ENCODE assay signal across 8 cellular contexts in the genomic region with DNA sequence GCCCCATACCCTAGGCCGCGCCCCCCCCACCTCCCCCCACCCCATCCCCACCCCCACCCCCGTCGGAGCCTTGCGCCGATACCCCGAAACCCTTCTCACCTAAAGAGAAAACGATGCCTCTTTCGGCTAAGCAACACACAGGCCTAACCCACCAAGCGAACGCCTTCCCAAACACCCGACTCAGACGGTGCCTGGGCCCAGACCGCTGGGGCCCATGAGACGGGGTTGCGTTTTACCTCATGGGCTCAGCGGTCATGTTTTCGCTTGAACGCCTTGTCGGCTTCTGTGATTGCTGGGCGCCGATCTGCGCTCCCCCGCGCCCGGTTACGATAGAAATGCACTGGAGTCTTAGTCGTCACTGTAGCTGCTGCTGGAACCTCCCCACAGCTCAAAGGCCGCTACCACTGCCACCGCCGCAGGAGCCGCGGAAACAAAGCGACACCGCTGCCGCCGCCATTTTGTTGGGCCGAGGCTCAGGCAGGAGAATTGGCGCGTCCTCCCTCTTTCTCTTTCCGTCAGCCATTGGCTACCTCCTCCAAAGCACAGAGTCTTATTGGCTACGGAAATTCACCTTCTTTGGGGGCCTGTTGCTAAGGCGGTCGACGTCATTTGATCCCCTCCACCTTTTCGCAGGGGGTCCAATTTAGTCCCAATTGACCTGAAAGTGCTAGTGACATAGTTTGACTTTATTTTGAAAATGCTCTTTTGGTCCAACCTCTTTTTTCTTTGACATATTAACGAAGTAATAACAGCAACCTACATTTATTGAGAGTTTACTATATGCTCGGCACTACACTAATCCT.
DNase-seq lines count a peak whose midpoint lies in the region; ATAC-seq and TF ChIP-seq lines count a peak whose summit lies in the region.

A gene with protein sequence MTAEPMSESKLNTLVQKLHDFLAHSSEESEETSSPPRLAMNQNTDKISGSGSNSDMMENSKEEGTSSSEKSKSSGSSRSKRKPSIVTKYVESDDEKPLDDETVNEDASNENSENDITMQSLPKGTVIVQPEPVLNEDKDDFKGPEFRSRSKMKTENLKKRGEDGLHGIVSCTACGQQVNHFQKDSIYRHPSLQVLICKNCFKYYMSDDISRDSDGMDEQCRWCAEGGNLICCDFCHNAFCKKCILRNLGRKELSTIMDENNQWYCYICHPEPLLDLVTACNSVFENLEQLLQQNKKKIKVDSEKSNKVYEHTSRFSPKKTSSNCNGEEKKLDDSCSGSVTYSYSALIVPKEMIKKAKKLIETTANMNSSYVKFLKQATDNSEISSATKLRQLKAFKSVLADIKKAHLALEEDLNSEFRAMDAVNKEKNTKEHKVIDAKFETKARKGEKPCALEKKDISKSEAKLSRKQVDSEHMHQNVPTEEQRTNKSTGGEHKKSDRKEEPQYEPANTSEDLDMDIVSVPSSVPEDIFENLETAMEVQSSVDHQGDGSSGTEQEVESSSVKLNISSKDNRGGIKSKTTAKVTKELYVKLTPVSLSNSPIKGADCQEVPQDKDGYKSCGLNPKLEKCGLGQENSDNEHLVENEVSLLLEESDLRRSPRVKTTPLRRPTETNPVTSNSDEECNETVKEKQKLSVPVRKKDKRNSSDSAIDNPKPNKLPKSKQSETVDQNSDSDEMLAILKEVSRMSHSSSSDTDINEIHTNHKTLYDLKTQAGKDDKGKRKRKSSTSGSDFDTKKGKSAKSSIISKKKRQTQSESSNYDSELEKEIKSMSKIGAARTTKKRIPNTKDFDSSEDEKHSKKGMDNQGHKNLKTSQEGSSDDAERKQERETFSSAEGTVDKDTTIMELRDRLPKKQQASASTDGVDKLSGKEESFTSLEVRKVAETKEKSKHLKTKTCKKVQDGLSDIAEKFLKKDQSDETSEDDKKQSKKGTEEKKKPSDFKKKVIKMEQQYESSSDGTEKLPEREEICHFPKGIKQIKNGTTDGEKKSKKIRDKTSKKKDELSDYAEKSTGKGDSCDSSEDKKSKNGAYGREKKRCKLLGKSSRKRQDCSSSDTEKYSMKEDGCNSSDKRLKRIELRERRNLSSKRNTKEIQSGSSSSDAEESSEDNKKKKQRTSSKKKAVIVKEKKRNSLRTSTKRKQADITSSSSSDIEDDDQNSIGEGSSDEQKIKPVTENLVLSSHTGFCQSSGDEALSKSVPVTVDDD (N-terminal part only) (minus strand): TSS at position 471 of the 803 bp plus-strand sequence. CDS start 215 bp downstream, at position 256.

- peaks cover 43% of the 10 kb centered on the region for H3K9me3 Mint-ChIP-seq in nephron progenitor cell
- no peaks in the 10 kb centered on the region for H3K9me3 Mint-ChIP-seq in stimulated activated naive CD8-positive, alpha-beta T cell treated with anti-CD3 and anti-CD28 coated beads, Interleukin-15, amount 100 ng/mL, for 72 hours

- H3K36me3 Mint-ChIP-seq in nephron progenitor cell (ENCODE audit: low read depth): peaks cover 12% of the 10 kb centered on the region

- peak within 1 kb of the TSS; percentile 100 for H3K27ac Mint-ChIP-seq in nephron progenitor cell
- peak within 1 kb of the TSS; percentile 100 for H3K27ac Mint-ChIP-seq in stimulated activated naive CD8-positive, alpha-beta T cell treated with anti-CD3 and anti-CD28 coated beads, Interleukin-15, amount 100 ng/mL, for 72 hours

- no peaks in the 10 kb centered on the region for H3K27me3 Mint-ChIP-seq in nephron progenitor cell (ENCODE audit: low read depth, poor library complexity)
- H3K27me3 Mint-ChIP-seq in stimulated activated naive CD8-positive, alpha-beta T cell treated with anti-CD3 and anti-CD28 coated beads, Interleukin-15, amount 100 ng/mL, for 72 hours: no peaks in the 10 kb centered on the region

- H3K4me3 Mint-ChIP-seq in nephron progenitor cell: peak within 1 kb of the TSS; percentile 98
- peak within 1 kb of the TSS; percentile 100 for H3K4me3 Mint-ChIP-seq in stimulated activated naive CD8-positive, alpha-beta T cell treated with anti-CD3 and anti-CD28 coated beads, Interleukin-15, amount 100 ng/mL, for 72 hours

- DNase-seq in DMS79 (lab: John Stamatoyannopoulos, UW): peak; percentile 56
- DNase-seq in Kasumi-1 (lab: John Stamatoyannopoulos, UW): peak; percentile 87 to 89
- peak; percentile 63 for DNase-seq in activated effector memory CD4-positive, alpha-beta T cell treated with Interleukin-2 at 50 U/mL for 16 hours
- peak; percentile 59 for DNase-seq in fibroblast of the conjunctiva (ENCODE audit: low read depth)
- DNase-seq in nephron progenitor cell: peak; percentile 66
- peak; percentile 70 to 79 for DNase-seq in stimulated activated naive CD8-positive, alpha-beta T cell treated with anti-CD3 and anti-CD28 coated beads, Interleukin-15, amount 100 ng/mL, for 72 hours

- ATAC-seq in GM21737 (IDR thresholded peaks at IDR 0.05; ENCODE audit: unreplicated experiment): peak; percentile 93
- ATAC-seq in stimulated activated naive CD8-positive, alpha-beta T cell treated with anti-CD3 and anti-CD28 coated beads, Interleukin-15, amount 100 ng/mL, for 72 hours: peak; percentile 96

- H3K4me1 Mint-ChIP-seq in nephron progenitor cell: peaks cover 8% of the 10 kb centered on the region
- H3K4me1 Mint-ChIP-seq in stimulated activated naive CD8-positive, alpha-beta T cell treated with anti-CD3 and anti-CD28 coated beads, Interleukin-15, amount 100 ng/mL, for 72 hours: peaks cover 10% of the 10 kb centered on the region

- TF ChIP-seq POLR2A in Raji (IDR thresholded peaks at IDR 0.05; ENCODE audit: insufficient read depth, low read depth, low read length): peak; percentile 78

- TF ChIP-seq CTCF in nephron progenitor cell (IDR thresholded peaks at IDR 0.05): no peak

Comparison
In these comparisons a context has a peak if more than half of its experiments do, and no peak if none do; other contexts are left out.
1. Peak in every context shown above with its lines: DNase-seq and ATAC-seq.